In the genomic region with DNA sequence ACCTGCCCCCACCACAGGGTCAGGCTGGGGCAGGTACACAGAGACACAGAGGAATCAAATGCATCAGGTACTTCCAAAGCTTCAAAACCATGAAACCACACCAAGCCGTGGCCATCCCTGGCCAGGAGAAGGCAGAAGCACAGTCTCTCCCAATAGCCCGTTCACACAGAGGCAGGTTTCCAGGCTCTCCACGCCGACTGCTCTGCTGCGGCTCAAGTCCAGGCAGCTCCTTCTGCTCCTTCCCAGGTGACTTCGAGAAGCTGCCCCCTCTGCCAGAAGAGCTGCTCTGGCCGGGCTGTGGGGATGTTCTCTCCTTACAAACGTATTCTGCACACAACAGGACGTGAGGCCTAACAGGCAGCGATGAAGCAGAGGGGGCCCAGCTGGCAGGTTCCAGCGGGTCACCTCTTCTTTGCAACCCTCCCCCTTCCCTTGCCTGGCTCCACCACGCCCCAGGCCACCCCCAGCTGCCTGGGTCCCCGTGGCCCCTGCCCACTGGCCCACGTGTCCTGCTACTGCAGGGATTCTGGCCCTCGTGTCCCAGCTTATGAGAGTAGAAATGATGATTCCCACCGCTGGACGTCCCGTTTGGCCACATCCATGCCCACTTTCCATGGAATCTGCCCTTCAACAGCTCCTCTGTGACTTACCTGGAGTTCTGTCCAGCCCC, we compare ENCODE assay signal across 23 cellular contexts. TPM values are rescaled to one million over a fixed set of nuclear protein-coding genes. Genes with fewer than 3 reads are reported as not detected.
DNase-seq lines count a peak whose midpoint lies in the region; ATAC-seq and TF ChIP-seq lines count a peak whose summit lies in the region.
"Had no signal": no experiment of that assay in that cellular context is flagged by ENCODE, and none has a peak within 500 bp of the region (broad histone marks: within the 10 kb centered on the region; RNA-seq: fewer than 3 reads in every experiment).

No MANE protein-coding gene starts in this region.

- no peak for ATAC-seq in psoas muscle
- ATAC-seq: A549; activated naive CD8-positive, alpha-beta T cell treated with anti-CD3 and anti-CD28 coated beads, Interleukin-2, amount 50 U/mL, for 24 hours had no signal

- no peaks in the 10 kb centered on the region for H3K4me1 ChIP-seq in HUES64 (ENCODE audit: insufficient read depth, low read length)
- peaks cover 35% of the 10 kb centered on the region for H3K4me1 ChIP-seq in psoas muscle
- H3K4me1 ChIP-seq: A549 had no signal

- TF ChIP-seq CTCF in glutamatergic neuron (IDR thresholded peaks at IDR 0.05; ENCODE audit: partially characterized antibody, unreplicated experiment) (no peak), psoas muscle (IDR thresholded peaks at IDR 0.05) (no peak), osteocyte (IDR thresholded peaks at IDR 0.05) (no peak)

- H3K27me3 ChIP-seq in HUES64 (ENCODE audit: insufficient read depth, low read length) (no peaks in the 10 kb centered on the region), psoas muscle (ENCODE audit: insufficient read depth in 3 of 3, low read length in 2 of 3) (no peaks in the 10 kb centered on the region)
- H3K27me3 ChIP-seq: neutrophil had no signal

- peaks cover 37% of the 10 kb centered on the region for H3K4me1 Mint-ChIP-seq in activated naive CD4-positive, alpha-beta T cell treated with anti-CD3 and anti-CD28 coated beads, Interleukin-2, amount 50 U/mL, for 24 hours
- H3K4me1 Mint-ChIP-seq in glutamatergic neuron (ENCODE audit: low read depth, unreplicated experiment) (peaks cover 24% of the 10 kb centered on the region), osteocyte (ENCODE audit: unreplicated experiment) (peaks cover 4% of the 10 kb centered on the region)

- H3K36me3 ChIP-seq in HUES64 (ENCODE audit: insufficient read depth, low read length): peaks cover 54% of the 10 kb centered on the region
- H3K36me3 ChIP-seq in psoas muscle (ENCODE audit: insufficient read depth in 1 of 2, low read depth in 1 of 2): peaks cover 0 to 47% of the 10 kb centered on the region in 2 donors

- H3K27ac Mint-ChIP-seq in activated naive CD4-positive, alpha-beta T cell treated with anti-CD3 and anti-CD28 coated beads, Interleukin-2, amount 50 U/mL, for 24 hours: peak overlapping the region; percentile 79
- peak overlapping the region; percentile 82 for H3K27ac Mint-ChIP-seq in glutamatergic neuron (ENCODE audit: unreplicated experiment)
- no peak overlapping the region for H3K27ac Mint-ChIP-seq in osteocyte (ENCODE audit: unreplicated experiment)
- H3K27ac Mint-ChIP-seq: activated naive CD8-positive, alpha-beta T cell treated with anti-CD3 and anti-CD28 coated beads, Interleukin-2, amount 50 U/mL, for 24 hours; activated T-helper 2 cell treated with anti-CD3 and anti-CD28 coated beads, Interferon-gamma antibody, Interleukin-2, Interleukin-4, amounts not matched to agents 10 μg/mL and 5 μg/mL and 100 μg/mL, durations not matched to agents 14 hours and 24 hours and 36 hours; type B pancreatic cell had no signal

- intact Hi-C loops in psoas muscle (cut with DNase I): no loop called here

- no peaks in the 10 kb centered on the region for H3K9me3 Mint-ChIP-seq in activated naive CD4-positive, alpha-beta T cell treated with anti-CD3 and anti-CD28 coated beads, Interleukin-2, amount 50 U/mL, for 24 hours
- H3K9me3 Mint-ChIP-seq in glutamatergic neuron (ENCODE audit: unreplicated experiment) (peaks cover 18% of the 10 kb centered on the region), osteocyte (ENCODE audit: unreplicated experiment) (no peaks in the 10 kb centered on the region)
- H3K9me3 Mint-ChIP-seq: activated naive CD8-positive, alpha-beta T cell treated with anti-CD3 and anti-CD28 coated beads, Interleukin-2, amount 50 U/mL, for 24 hours; activated T-helper 2 cell treated with anti-CD3 and anti-CD28 coated beads, Interferon-gamma antibody, Interleukin-2, Interleukin-4, amounts not matched to agents 10 μg/mL and 5 μg/mL and 100 μg/mL, durations not matched to agents 14 hours and 24 hours and 36 hours; stimulated activated naive CD8-positive, alpha-beta T cell treated with anti-CD3 and anti-CD28 coated beads, Interleukin-15, Interleukin-2, amounts not matched to agents 100 ng/mL and 50 ng/mL, for 24 hours; type B pancreatic cell had no signal

- H3K27me3 Mint-ChIP-seq in activated naive CD4-positive, alpha-beta T cell treated with anti-CD3 and anti-CD28 coated beads, Interleukin-2, amount 50 U/mL, for 24 hours: no peaks in the 10 kb centered on the region
- H3K27me3 Mint-ChIP-seq in glutamatergic neuron (ENCODE audit: unreplicated experiment) (peaks cover 1% of the 10 kb centered on the region), osteocyte (ENCODE audit: unreplicated experiment) (no peaks in the 10 kb centered on the region)
- H3K27me3 Mint-ChIP-seq: activated naive CD8-positive, alpha-beta T cell treated with anti-CD3 and anti-CD28 coated beads, Interleukin-2, amount 50 U/mL, for 24 hours; brain; stimulated activated naive CD8-positive, alpha-beta T cell treated with anti-CD3 and anti-CD28 coated beads, Interleukin-15, Interleukin-2, amounts not matched to agents 100 ng/mL and 50 ng/mL, for 24 hours; type B pancreatic cell had no signal

- no peak overlapping the region for H3K4me3 ChIP-seq in HUES64 (ENCODE audit: low read length)
- H3K4me3 ChIP-seq in psoas muscle: no peak overlapping the region
- H3K4me3 ChIP-seq: A549, GM23248 had no signal

- WGBS in HUES64: 92% methylated on average over 18 of the region's 18 CpGs
- WGBS in psoas muscle, 3 donors: 69 to 83% (median 79%) methylated on average over 18 of the region's 18 CpGs

- H3K4me3 Mint-ChIP-seq in activated naive CD4-positive, alpha-beta T cell treated with anti-CD3 and anti-CD28 coated beads, Interleukin-2, amount 50 U/mL, for 24 hours: no peak overlapping the region
- H3K4me3 Mint-ChIP-seq in glutamatergic neuron (ENCODE audit: unreplicated experiment) (no peak overlapping the region), osteocyte (ENCODE audit: unreplicated experiment) (no peak overlapping the region)
- H3K4me3 Mint-ChIP-seq: activated naive CD8-positive, alpha-beta T cell treated with anti-CD3 and anti-CD28 coated beads, Interleukin-2, amount 50 U/mL, for 24 hours; brain; stimulated activated naive CD8-positive, alpha-beta T cell treated with anti-CD3 and anti-CD28 coated beads, Interleukin-15, Interleukin-2, amounts not matched to agents 100 ng/mL and 50 ng/mL, for 24 hours; type B pancreatic cell had no signal

- H3K36me3 Mint-ChIP-seq in activated naive CD4-positive, alpha-beta T cell treated with anti-CD3 and anti-CD28 coated beads, Interleukin-2, amount 50 U/mL, for 24 hours: no peaks in the 10 kb centered on the region
- H3K36me3 Mint-ChIP-seq in glutamatergic neuron (ENCODE audit: unreplicated experiment) (no peaks in the 10 kb centered on the region), osteocyte (ENCODE audit: unreplicated experiment) (peaks cover 39% of the 10 kb centered on the region)

- no peak overlapping the region for H3K27ac ChIP-seq in HUES64 (ENCODE audit: low read depth, low read length)
- peak overlapping the region; percentile 16 for H3K27ac ChIP-seq in psoas muscle
- H3K27ac ChIP-seq: A549, GM23248, neutrophil had no signal

- H3K9me3 ChIP-seq in HUES64 (ENCODE audit: insufficient read depth, low read depth, low read length): no peaks in the 10 kb centered on the region
- H3K9me3 ChIP-seq in psoas muscle: no peaks in the 10 kb centered on the region
- H3K9me3 ChIP-seq: A549, neutrophil had no signal

- no peak for DNase-seq in activated naive CD4-positive, alpha-beta T cell treated with Interleukin-2 at 50 U/mL for 16 hours
- DNase-seq in glutamatergic neuron (no peak), psoas muscle (no peak), osteocyte (ENCODE audit: extremely low spot score, unreplicated experiment) (no peak), NCI-H510A (lab: John Stamatoyannopoulos, UW) (no peak), dedifferentiated amniotic fluid mesenchymal stem cell (ENCODE audit: extremely low spot score) (no peak)
- DNase-seq: activated CD4-positive, alpha-beta T cell treated with anti-CD3 and anti-CD28 coated beads for 48 hours; activated naive CD8-positive, alpha-beta T cell treated with anti-CD3 and anti-CD28 coated beads, Interleukin-2, amount 50 U/mL, for 24 hours; cortex of kidney; GM23248; NCI-H1092; NCI-H1930; NCI-H2227 treated with DMSO at 0.1 percent for 48 hours; OCI-M1; stimulated activated CD4-positive, alpha-beta T cell treated with anti-CD3 and anti-CD28 coated beads, Interleukin-4, amount 100 ng/mL, for 1 hour had no signal

- H3K9ac ChIP-seq in HUES64 (ENCODE audit: low read depth, low read length): peak overlapping the region; percentile 26; the same call in 1 of the 2 replicates
- H3K9ac ChIP-seq: GM23248 had no signal

RNA-seq across cellular contexts. Expression of a gene that starts 26.1 kb away (rescaled TPM):
- polyA plus RNA-seq in HUES64 (2013, experiment 1 of 2): 23.3 TPM
- polyA plus RNA-seq in HUES64 (2013, experiment 2 of 2): 22.9 TPM
- 73.7 TPM for total RNA-seq in glutamatergic neuron (ENCODE audit: unreplicated experiment)
- 10 to 100 TPM; 16.9 to 22.9 (median 20.3) TPM for total RNA-seq in psoas muscle
- 10 to 100 TPM in 2 of 3 donors, 1 to 10 TPM in 1; 7.9 to 12.8 (median 10.1) TPM for polyA plus RNA-seq in psoas muscle
- total RNA-seq in osteocyte: 34.3 and 40.6 TPM in 2 replicates

RNA-seq across cellular contexts. Expression of a gene that starts 52.1 kb away (rescaled TPM):
- polyA plus RNA-seq in HUES64 (2013, experiment 1 of 2): 17.0 TPM
- 20.5 TPM for polyA plus RNA-seq in HUES64 (2013, experiment 2 of 2)
- total RNA-seq in glutamatergic neuron (ENCODE audit: unreplicated experiment): 53.5 TPM
- 1 to 10 TPM; 5.9 to 9.0 (median 8.3) TPM for total RNA-seq in psoas muscle
- 10 to 100 TPM in 1 of 3 donors, 1 to 10 TPM in 2; 3.3 to 17.9 (median 7.5) TPM for polyA plus RNA-seq in psoas muscle
- total RNA-seq in osteocyte: 17.2 and 17.3 TPM in 2 replicates
